ENCODE assay signal across 10 cellular contexts in genomic region chr12:75720807-75721206, GRCh38.
A peak's percentile ranks its signal among the peaks of the same experiment; 100 is the strongest.
DNase-seq lines count a peak whose midpoint lies in the region; ATAC-seq lines count a peak whose summit lies in the region.
"Had no signal": no experiment of that assay in that cellular context is flagged by ENCODE, and none has a peak within 500 bp of the region (broad histone marks: within the 10 kb centered on the region; RNA-seq: fewer than 3 reads in every experiment).

No MANE protein-coding gene starts in this region.

- ATAC-seq in GM18870 (IDR thresholded peaks at IDR 0.05; ENCODE audit: unreplicated experiment) (no peak), HG03159 (IDR thresholded peaks at IDR 0.05; ENCODE audit: unreplicated experiment) (no peak)

- DNase-seq in DMS 273 (lab: John Stamatoyannopoulos, UW; ENCODE audit: unreplicated experiment) (peak; percentile 44), NCI-H1105 treated with DMSO at 0.1 percent for 48 hours (lab: John Stamatoyannopoulos, UW) (peak; percentile 56), SHP77 treated with DMSO at 0.1 percent for 48 hours (lab: John Stamatoyannopoulos, UW) (peak; percentile 42), iPS-NIHi11 (ENCODE audit: low spot score) (peak; percentile 50), inferior parietal cortex (ENCODE audit: extremely low spot score) (no peak), ecto neural progenitor cell (ENCODE audit: low spot score) (no peak)
- DNase-seq: activated effector memory CD4-positive, alpha-beta T cell treated with anti-CD3 and anti-CD28 coated beads, Interleukin-2, amount 50 U/mL, for 16 hours; naive B cell had no signal

Comparison
In these comparisons a context has a peak if more than half of its experiments do, and no peak if none do; other contexts are left out.
1. DNase-seq: peak in DMS 273 (single experiment), NCI-H1105 treated with DMSO at 0.1 percent for 48 hours (single experiment), SHP77 treated with DMSO at 0.1 percent for 48 hours (single experiment) and iPS-NIHi11 (single experiment); none in inferior parietal cortex (single experiment) and ecto neural progenitor cell (single experiment).